Comparison of ENCODE assay signal across 8 cellular contexts in the genomic region with DNA sequence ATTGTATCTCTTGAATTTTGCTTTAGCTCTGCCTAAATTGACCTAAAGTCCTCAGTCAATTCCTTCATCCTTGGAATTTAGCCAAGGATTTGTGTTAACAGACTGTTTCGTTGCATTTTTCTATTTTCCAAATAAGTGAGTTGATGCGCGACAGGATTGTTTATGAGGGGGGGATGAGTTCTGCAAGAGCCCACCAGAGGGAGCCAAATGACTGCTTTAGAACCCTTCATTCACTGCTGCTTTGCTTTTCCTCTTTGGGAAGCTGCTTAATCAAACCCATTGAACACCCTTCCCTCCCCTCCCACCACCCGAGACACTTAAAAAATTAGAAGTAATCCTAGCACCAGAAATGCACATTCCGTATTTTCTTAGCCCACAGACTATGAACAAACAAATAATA. TPM values are rescaled to one million over a fixed set of nuclear protein-coding genes. Genes with fewer than 3 reads are reported as not detected.
DNase-seq lines count a peak whose midpoint lies in the region; ATAC-seq and TF ChIP-seq lines count a peak whose summit lies in the region.

No MANE protein-coding gene starts in this region.

- H3K4me1 ChIP-seq in neural progenitor cell: no peaks in the 10 kb centered on the region

- H3K4me3 ChIP-seq in fibroblast of the aortic adventitia (ENCODE audit: low read depth, low read length) (no peak overlapping the region), neural progenitor cell (peak overlapping the region; percentile 34)

- in situ Hi-C loops in GM13976 (cut with MboI; ENCODE audit: low sequenced_read_pairs, unreplicated experiment): loop anchor here (25.0 kb wide), 2 partner anchors 129 to 379 kb away; no protein-coding TSS in a partner anchor

- H3K9ac ChIP-seq in neural progenitor cell: no peak overlapping the region

- H3K27ac ChIP-seq in neural progenitor cell: no peak overlapping the region

- no peaks in the 10 kb centered on the region for H3K9me3 Mint-ChIP-seq in activated CD4-positive, alpha-beta memory T cell treated with anti-CD3 and anti-CD28 coated beads, Interleukin-2, amount 10 ng/mL, durations not matched to agents 7 days and 5 days
- H3K9me3 Mint-ChIP-seq in neural progenitor cell: no peaks in the 10 kb centered on the region

- no peaks in the 10 kb centered on the region for H3K9me3 ChIP-seq in neural progenitor cell (ENCODE audit: low read depth)

- POLR2A ChIA-PET in activated CD4-positive, alpha-beta memory T cell treated with anti-CD3 and anti-CD28 coated beads, Interleukin-2, amount 10 ng/mL, durations not matched to agents 7 days and 5 days (lab: Charles Lee): no interaction called here

- no peak overlapping the region for H3K27ac Mint-ChIP-seq in activated CD4-positive, alpha-beta memory T cell treated with anti-CD3 and anti-CD28 coated beads, Interleukin-2, amount 10 ng/mL, durations not matched to agents 7 days and 5 days
- H3K27ac Mint-ChIP-seq in neural progenitor cell: no peak overlapping the region

- H3K27me3 ChIP-seq in neural progenitor cell: peaks cover 78% of the 10 kb centered on the region

- peak overlapping the region; percentile 34 for H2AFZ ChIP-seq in neural progenitor cell (replicated peaks)

- no peaks in the 10 kb centered on the region for H3K79me2 ChIP-seq in neural progenitor cell (ENCODE audit: low read depth)

- peak overlapping the region; percentile 71 for H3K4me2 ChIP-seq in neural progenitor cell

- H3K4me3 Mint-ChIP-seq in activated CD4-positive, alpha-beta memory T cell treated with anti-CD3 and anti-CD28 coated beads, Interleukin-2, amount 10 ng/mL, durations not matched to agents 7 days and 5 days: no peak overlapping the region
- peak overlapping the region; percentile 36 for H3K4me3 Mint-ChIP-seq in neural progenitor cell

- ATAC-seq in HG03066 (IDR thresholded peaks at IDR 0.05; ENCODE audit: low read depth, unreplicated experiment): peak; percentile 72

- no peaks in the 10 kb centered on the region for H3F3A ChIP-seq in neural progenitor cell (ENCODE audit: low read depth)

- no peaks in the 10 kb centered on the region for H4K20me1 ChIP-seq in neural progenitor cell (ENCODE audit: low read depth)

- TF ChIP-seq CTCF in GM13976 (IDR thresholded peaks at IDR 0.05; ENCODE audit: borderline replicate concordance, control extremely low read depth, extremely low read depth, insufficient read depth, missing control alignments): peak; percentile 77
- TF ChIP-seq CTCF in fibroblast of the aortic adventitia (IDR thresholded peaks at IDR 0.05; ENCODE audit: insufficient read depth, low read length): peak; percentile 93
- peak; percentile 75 for TF ChIP-seq CTCF in neural progenitor cell (IDR thresholded peaks at IDR 0.05)

- no peaks in the 10 kb centered on the region for H3K36me3 ChIP-seq in neural progenitor cell

- DNase-seq in AG20443 (ENCODE audit: low spot score) (peak; percentile 84), GM13976 (ENCODE audit: low spot score) (peak; percentile 84), NCI-H345 (lab: John Stamatoyannopoulos, UW) (peak; percentile 49), fibroblast of the aortic adventitia (ENCODE audit: low read depth) (peak; percentile 71), neural progenitor cell (ENCODE audit: low spot score) (peak; percentile 85), 8988T (no peak)
- DNase-seq in activated CD4-positive, alpha-beta memory T cell treated with anti-CD3 and anti-CD28 coated beads, Interleukin-2, amount 10 ng/mL, durations not matched to agents 7 days and 5 days: peak; percentile 42

- H3K27me3 Mint-ChIP-seq in activated CD4-positive, alpha-beta memory T cell treated with anti-CD3 and anti-CD28 coated beads, Interleukin-2, amount 10 ng/mL, durations not matched to agents 7 days and 5 days: peaks cover 19% of the 10 kb centered on the region
- peaks cover 8% of the 10 kb centered on the region for H3K27me3 Mint-ChIP-seq in neural progenitor cell (ENCODE audit: insufficient read depth, low read depth)

- no peaks in the 10 kb centered on the region for H3K36me3 Mint-ChIP-seq in activated CD4-positive, alpha-beta memory T cell treated with anti-CD3 and anti-CD28 coated beads, Interleukin-2, amount 10 ng/mL, durations not matched to agents 7 days and 5 days (ENCODE audit: low read depth)
- H3K36me3 Mint-ChIP-seq in neural progenitor cell: no peaks in the 10 kb centered on the region

- H3K4me1 Mint-ChIP-seq in activated CD4-positive, alpha-beta memory T cell treated with anti-CD3 and anti-CD28 coated beads, Interleukin-2, amount 10 ng/mL, durations not matched to agents 7 days and 5 days: peaks cover 7% of the 10 kb centered on the region
- peaks cover 10% of the 10 kb centered on the region for H3K4me1 Mint-ChIP-seq in neural progenitor cell

- CTCF ChIA-PET in activated CD4-positive, alpha-beta memory T cell treated with anti-CD3 and anti-CD28 coated beads, Interleukin-2, amount 10 ng/mL, durations not matched to agents 7 days and 5 days (lab: Charles Lee): interaction anchor here (0.6 to 5.0 kb wide), 15 partner anchors 9 to 544 kb away, joined by 3 to 35 read pairs (median 4); no protein-coding TSS in a partner anchor

RNA-seq across cellular contexts. Expression of a gene that starts 33.7 kb away (rescaled TPM):
- not detected for total RNA-seq in activated CD4-positive, alpha-beta memory T cell treated with anti-CD3 and anti-CD28 coated beads, Interleukin-2, amount 10 ng/mL, durations not matched to agents 7 days and 5 days
- total RNA-seq in fibroblast of the aortic adventitia (ENCODE audit: low replicate concordance) (not detected in 2 replicates), neural progenitor cell (ENCODE audit: low replicate concordance) (not detected in 2 replicates)
